ENCODE assay signal across 10 cellular contexts in the genomic region with DNA sequence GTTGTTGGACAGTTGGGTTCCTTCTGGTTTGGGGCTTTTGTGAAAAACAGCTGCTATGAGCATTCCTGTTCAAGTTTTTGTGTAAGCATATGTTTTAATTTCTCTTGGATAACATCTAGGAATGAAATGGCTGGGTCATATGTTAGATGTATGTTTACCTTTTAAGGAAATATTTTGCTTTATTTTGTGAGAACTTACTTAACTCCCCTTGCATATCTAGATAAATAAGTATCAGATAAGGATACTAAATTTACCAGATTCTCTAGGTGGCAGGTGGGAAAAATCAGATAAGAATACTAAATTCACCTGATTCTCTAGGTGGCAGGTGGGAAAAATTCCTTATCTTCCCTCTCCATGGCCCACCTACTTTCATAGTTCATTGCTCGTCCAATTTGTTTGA. TPM values are rescaled to one million over a fixed set of nuclear protein-coding genes. Genes with fewer than 3 reads are reported as not detected.
DNase-seq lines count a peak whose midpoint lies in the region; FAIRE-seq and TF ChIP-seq lines count a peak whose summit lies in the region.
"Had no signal": no experiment of that assay in that cellular context is flagged by ENCODE, and none has a peak within 500 bp of the region (broad histone marks: within the 10 kb centered on the region; RNA-seq: fewer than 3 reads in every experiment).

No MANE protein-coding gene starts in this region.

- peaks cover 5% of the 10 kb centered on the region; the same call in 1 of the 2 replicates for H3K27me3 ChIP-seq in HUES48 (ENCODE audit: control insufficient read depth, insufficient read depth, low read length)
- H3K27me3 ChIP-seq in astrocyte (ENCODE audit: insufficient read depth, low read length), result no peaks in the 10 kb centered on the region

- H3K9me3 Mint-ChIP-seq in astrocyte (ENCODE audit: unreplicated experiment) (no peaks in the 10 kb centered on the region), mesothelial cell of epicardium (no peaks in the 10 kb centered on the region), CD14-positive monocyte (peaks cover 0 to 1% (median 0%) of the 10 kb centered on the region in 7 donors)

- intact Hi-C loops in CD14-positive monocyte (cut with micrococcal nuclease), result loop anchor here in 1 of 2 donors (5.0 kb wide), 1 partner anchor 397 kb away; no protein-coding TSS in a partner anchor

- H3K9me3 ChIP-seq in HUES48 (ENCODE audit: control insufficient read depth, insufficient read depth, low read length) (no peaks in the 10 kb centered on the region), astrocyte (ENCODE audit: insufficient read depth, low read depth, low read length) (no peaks in the 10 kb centered on the region)

- DNase-seq in astrocyte (ENCODE audit: low read depth), result no peak
- DNase-seq in mesothelial cell of epicardium (ENCODE audit: low spot score in 2 of 2, unreplicated experiment in 2 of 2), result no peak
- no peak for DNase-seq in amygdala (lab: John Stamatoyannopoulos, UW)
- DNase-seq in GM12891 (ENCODE audit: insufficient read length, low spot score), result no peak
- no peak for DNase-seq in pons (ENCODE audit: low spot score)
- no peak for DNase-seq in CD14-positive monocyte (ENCODE audit: low spot score)
- DNase-seq: foreskin melanocyte, H7 had no signal

- H3K36me3 ChIP-seq in HUES48 (ENCODE audit: control insufficient read depth, insufficient read depth, low read length), result no peaks in the 10 kb centered on the region
- no peaks in the 10 kb centered on the region for H3K36me3 ChIP-seq in astrocyte (ENCODE audit: insufficient read depth, low read length)

- TF ChIP-seq CTCF in 22Rv1 (IDR thresholded peaks at IDR 0.05) (no peak), astrocyte (IDR thresholded peaks at IDR 0.05; ENCODE audit: insufficient read depth, low read depth, low read length) (no peak), mesothelial cell of epicardium (IDR thresholded peaks at IDR 0.05; ENCODE audit: unreplicated experiment) (no peak), CD14-positive monocyte (IDR thresholded peaks at IDR 0.05) (no peak)

- H3K4me1 Mint-ChIP-seq in astrocyte (ENCODE audit: low read depth, unreplicated experiment), result peaks cover 10% of the 10 kb centered on the region
- H3K4me1 Mint-ChIP-seq in mesothelial cell of epicardium, result peaks cover 18% of the 10 kb centered on the region
- peaks cover 17% of the 10 kb centered on the region for H3K4me1 Mint-ChIP-seq in CD14-positive monocyte

- H3K4me2 ChIP-seq in astrocyte (ENCODE audit: low read length), result peak overlapping the region; percentile 98

- peak overlapping the region; percentile 80; the same call in 1 of the 2 replicates for H3K4me3 ChIP-seq in HUES48 (ENCODE audit: low read depth, low read length)
- peak overlapping the region; percentile 87 for H3K4me3 ChIP-seq in astrocyte (ENCODE audit: insufficient read depth, low read depth, low read length)

- no peak for TF ChIP-seq POLR2A in GM12891 (IDR thresholded peaks at IDR 0.05; ENCODE audit: low read depth, low read length)

- no peaks in the 10 kb centered on the region for H4K20me1 ChIP-seq in astrocyte (ENCODE audit: insufficient read depth, low read length)

- no peak overlapping the region for H3K9ac ChIP-seq in HUES48 (ENCODE audit: low read depth, low read length)
- H3K9ac ChIP-seq in astrocyte (ENCODE audit: low read length), result peak overlapping the region; percentile 91

- H3K27ac ChIP-seq in 22Rv1 (peak overlapping the region; percentile 79), HUES48 (ENCODE audit: low read depth, low read length) (no peak overlapping the region), astrocyte (ENCODE audit: low read depth, low read length) (peak overlapping the region; percentile 86)

- FAIRE-seq in astrocyte (lab: Jason Lieb, UNC) (no peak), GM12891 (lab: Jason Lieb, UNC) (no peak)

- H3K79me2 ChIP-seq in astrocyte (ENCODE audit: insufficient read depth, low read length), result no peaks in the 10 kb centered on the region

- H3K27ac Mint-ChIP-seq in astrocyte (ENCODE audit: unreplicated experiment) (peak overlapping the region; percentile 100), mesothelial cell of epicardium (peak overlapping the region; percentile 100), CD14-positive monocyte (no peak overlapping the region)

- peaks cover 14% of the 10 kb centered on the region; the same call in 1 of the 2 replicates for H3K4me1 ChIP-seq in HUES48 (ENCODE audit: control insufficient read depth, insufficient read depth, low read length)
- peaks cover 3% of the 10 kb centered on the region for H3K4me1 ChIP-seq in astrocyte (ENCODE audit: insufficient read depth, low read length)

- no peak overlapping the region for H2AFZ ChIP-seq in astrocyte (ENCODE audit: low read depth, low read length)

- no peaks in the 10 kb centered on the region for H3K27me3 Mint-ChIP-seq in astrocyte (ENCODE audit: low read depth, unreplicated experiment)
- no peaks in the 10 kb centered on the region for H3K27me3 Mint-ChIP-seq in mesothelial cell of epicardium (ENCODE audit: low read depth)
- peaks cover 7 to 8% (median 7%) of the 10 kb centered on the region in 3 donors for H3K27me3 Mint-ChIP-seq in CD14-positive monocyte (ENCODE audit: low read depth in 3 of 3)

- no peaks in the 10 kb centered on the region for H3K36me3 Mint-ChIP-seq in astrocyte (ENCODE audit: low read depth, unreplicated experiment)
- H3K36me3 Mint-ChIP-seq in mesothelial cell of epicardium, result no peaks in the 10 kb centered on the region
- no peaks in the 10 kb centered on the region for H3K36me3 Mint-ChIP-seq in CD14-positive monocyte

- H3K4me3 Mint-ChIP-seq in astrocyte (ENCODE audit: unreplicated experiment) (peak overlapping the region; percentile 97), mesothelial cell of epicardium (peak overlapping the region; percentile 95), CD14-positive monocyte (peak overlapping the region in 1 of 2 donors; percentile 100)

TF ChIP-seq in GM12891, 5 proteins besides CTCF, POLR2A, EP300 and RAD21:
- TF ChIP-seq POU2F2 (IDR thresholded peaks at IDR 0.05; ENCODE audit: low read depth, low read length), result no peak
TF ChIP-seq in GM12891: peak in this region for 0.

RNA-seq across cellular contexts. Expression of gene PLS1, which starts 1.1 kb away (rescaled TPM):
- 6.0 and 7.8 TPM in 2 replicates for total RNA-seq in astrocyte
- 7.2 to 7.5 TPM (median 7.3 TPM) in 3 replicates for total RNA-seq in mesothelial cell of epicardium
- 0.54 TPM for polyA plus RNA-seq in GM12891 (2012; ENCODE audit: low read depth, missing spikeins)
- polyA plus RNA-seq in CD14-positive monocyte, result under 1 TPM in 1 of 2 donors, not detected in 1; 0.17 TPM

RNA-seq across cellular contexts. Expression of gene ATR, which starts 16.6 kb away (rescaled TPM):
- total RNA-seq in astrocyte (22.3 and 26.9 TPM in 2 replicates), mesothelial cell of epicardium (23.6 to 27.9 TPM (median 25.5 TPM) in 3 replicates)
- polyA plus RNA-seq in GM12891 (2012; ENCODE audit: low read depth, missing spikeins), result 11.8 TPM
- polyA plus RNA-seq in CD14-positive monocyte, result 1 to 10 TPM; 6.3 to 6.6 TPM

Comparison
In these comparisons a context has a peak if more than half of its experiments do, and no peak if none do; other contexts are left out.
1. H3K27ac Mint-ChIP-seq: peak in astrocyte (single experiment) and mesothelial cell of epicardium (single experiment); none in CD14-positive monocyte (0 of 7).